ENCODE assay signal across 14 cellular contexts in the genomic region with DNA sequence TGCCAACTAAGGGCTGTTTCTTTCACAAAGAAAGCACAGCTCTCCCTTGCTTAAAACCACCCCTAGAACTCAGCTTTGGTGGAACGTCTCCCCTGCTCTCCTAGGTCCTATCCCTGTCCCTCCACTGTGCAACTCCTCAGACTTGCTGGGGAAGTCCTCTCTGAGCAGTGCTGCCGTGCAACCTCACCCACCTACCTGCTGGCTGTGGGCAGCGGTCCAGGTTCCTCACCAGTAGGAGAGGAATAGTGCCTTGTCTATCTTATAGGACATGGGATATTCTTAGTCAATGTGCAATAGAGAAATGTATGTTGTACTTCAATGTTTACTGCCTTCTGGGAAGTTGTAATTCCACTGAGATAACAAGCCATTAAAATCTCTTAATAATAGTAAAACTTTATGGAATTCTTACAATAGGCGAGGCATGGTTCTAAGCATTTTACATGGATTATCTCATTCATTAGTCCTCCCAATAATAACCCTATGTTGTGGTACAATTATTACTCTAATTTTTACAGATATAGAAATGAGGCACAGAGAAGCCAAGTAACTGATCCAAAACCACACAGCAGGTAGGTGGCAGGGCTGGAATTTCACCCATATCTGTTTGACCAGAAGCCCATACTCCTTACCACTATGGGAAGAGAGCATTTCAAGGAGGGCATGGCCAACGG. TPM values are rescaled to one million over a fixed set of nuclear protein-coding genes. Genes with fewer than 3 reads are reported as not detected.
DNase-seq lines count a peak whose midpoint lies in the region; ATAC-seq lines count a peak whose summit lies in the region.
"Had no signal": no experiment of that assay in that cellular context is flagged by ENCODE, and none has a peak within 500 bp of the region (broad histone marks: within the 10 kb centered on the region; RNA-seq: fewer than 3 reads in every experiment).

No MANE protein-coding gene starts in this region.

- H3K36me3 ChIP-seq in BLaER1 treated with 17β-estradiol and CSF1 and Interleukin-3, amounts not matched to agents 10 nM and 100 nM, result peaks cover 0 to 5% (median 0%) of the 10 kb centered on the region in 11 experiments; a peak in 2 of 22 replicates
- H3K36me3 ChIP-seq in adipocyte (ENCODE audit: control insufficient read depth, insufficient read depth, low read length, severe bottlenecking), result peaks cover 27% of the 10 kb centered on the region
- H3K36me3 ChIP-seq in skeletal muscle tissue (ENCODE audit: control insufficient read depth in 3 of 3, insufficient read depth in 3 of 3, low read length in 3 of 3), result peaks cover 0 to 4% (median 3%) of the 10 kb centered on the region in 3 donors

- peak overlapping the region in 5 of 11 experiments; percentile 15 to 62 (median 61); a peak in 5 of 22 replicates for H3K9ac ChIP-seq in BLaER1 treated with 17β-estradiol and CSF1 and Interleukin-3, amounts not matched to agents 10 nM and 100 nM
- H3K9ac ChIP-seq in adipocyte (ENCODE audit: low read length), result peak overlapping the region; percentile 80
- H3K9ac ChIP-seq in skeletal muscle tissue (ENCODE audit: low read depth in 1 of 3, low read length in 3 of 3), result peak overlapping the region; percentile 60 to 79 (median 79)

- DNase-seq in adipocyte (ENCODE audit: low read depth) (no peak), EL (no peak)
- no peak for DNase-seq in activated CD4-positive, alpha-beta T cell treated with anti-CD3 and anti-CD28 coated beads, Interleukin-2, amount 50 U/mL, for 48 hours
- DNase-seq: activated CD8-positive, alpha-beta memory T cell treated with anti-CD3 and anti-CD28 coated beads, Interleukin-2, amount 50 U/mL, for 48 hours; midbrain; NCI-H1436; SIG-M5 had no signal

- no peaks in the 10 kb centered on the region for H3K9me3 ChIP-seq in BLaER1 treated with 17β-estradiol and CSF1 and Interleukin-3, amounts not matched to agents 10 nM and 100 nM (replicated peaks in 1 of 11)
- no peaks in the 10 kb centered on the region for H3K9me3 ChIP-seq in adipocyte (ENCODE audit: control insufficient read depth, low read length)
- no peaks in the 10 kb centered on the region for H3K9me3 ChIP-seq in skeletal muscle tissue (ENCODE audit: control insufficient read depth in 3 of 3, low read length in 3 of 3)

- no peak for ATAC-seq in GM19463 (IDR thresholded peaks at IDR 0.05; ENCODE audit: unreplicated experiment)
- ATAC-seq in GM21786 (IDR thresholded peaks at IDR 0.05; ENCODE audit: unreplicated experiment), result no peak
- ATAC-seq: activated naive CD4-positive, alpha-beta T cell treated with anti-CD3 and anti-CD28 coated beads, Interleukin-2, amount 50 U/mL, for 72 hours; HCT116 had no signal

- H3K27ac ChIP-seq in BLaER1 treated with 17β-estradiol and CSF1 and Interleukin-3, amounts not matched to agents 10 nM and 100 nM, result peak overlapping the region in 9 of 11 experiments; percentile 52 to 83 (median 77); a peak in 18 of 22 replicates
- H3K27ac ChIP-seq in layer of hippocampus (ENCODE audit: low read depth, low read length), result peak overlapping the region; percentile 8
- H3K27ac ChIP-seq in skeletal muscle tissue (ENCODE audit: low read depth, low read length), result peak overlapping the region; percentile 97

- peaks cover 0 to 13% (median 0%) of the 10 kb centered on the region in 11 experiments; a peak in 3 of 22 replicates for H4K20me1 ChIP-seq in BLaER1 treated with 17β-estradiol and CSF1 and Interleukin-3, amounts not matched to agents 10 nM and 100 nM

- H3K4me1 ChIP-seq in BLaER1 treated with 17β-estradiol and CSF1 and Interleukin-3, amounts not matched to agents 10 nM and 100 nM, result peaks cover 73 to 94% (median 89%) of the 10 kb centered on the region in 10 experiments
- H3K4me1 ChIP-seq in adipocyte (ENCODE audit: control insufficient read depth, insufficient read depth, low read length) (peaks cover 39% of the 10 kb centered on the region), skeletal muscle tissue (ENCODE audit: control insufficient read depth in 3 of 3, insufficient read depth in 3 of 3, low read length in 3 of 3) (peaks cover 55 to 62% (median 61%) of the 10 kb centered on the region in 3 donors)

- H3K27me3 ChIP-seq in BLaER1 treated with 17β-estradiol and CSF1 and Interleukin-3, amounts not matched to agents 10 nM and 100 nM, result peaks cover 0 to 11% (median 0%) of the 10 kb centered on the region in 11 experiments; a peak in 3 of 22 replicates
- no peaks in the 10 kb centered on the region for H3K27me3 ChIP-seq in adipocyte (replicated peaks; ENCODE audit: control insufficient read depth, insufficient read depth, low read length)
- no peaks in the 10 kb centered on the region for H3K27me3 ChIP-seq in layer of hippocampus (ENCODE audit: control insufficient read depth, insufficient read depth, low read length)
- no peaks in the 10 kb centered on the region for H3K27me3 ChIP-seq in skeletal muscle tissue (ENCODE audit: control insufficient read depth in 3 of 3, insufficient read depth in 3 of 3, low read length in 3 of 3)

- H3K4me2 ChIP-seq in BLaER1 treated with 17β-estradiol and CSF1 and Interleukin-3, amounts not matched to agents 10 nM and 100 nM, result peak overlapping the region; percentile 74 to 96 (median 86)

- H3K4me3 ChIP-seq in BLaER1 treated with 17β-estradiol and CSF1 and Interleukin-3, amounts not matched to agents 10 nM and 100 nM, result no peak overlapping the region
- H3K4me3 ChIP-seq in adipocyte (ENCODE audit: low read length) (peak overlapping the region; percentile 38), skeletal muscle tissue (ENCODE audit: low read length in 3 of 3) (peak overlapping the region; percentile 28 to 46 (median 38))

RNA-seq across cellular contexts. Expression of gene UMPS, which starts 51.6 kb away (rescaled TPM):
- total RNA-seq in skeletal muscle tissue, result 28.2 TPM

Comparison
In these comparisons a context has a peak if more than half of its experiments do, and no peak if none do; other contexts are left out.
1. H3K27ac ChIP-seq: peak in every context shown above with its lines; median percentile 97 in skeletal muscle tissue; 77 in BLaER1 treated with 17β-estradiol and CSF1 and Interleukin-3, amounts not matched to agents 10 nM and 100 nM; 8 in layer of hippocampus.
2. H3K4me3 ChIP-seq: peak in adipocyte (single experiment) and skeletal muscle tissue (3 of 3); none in BLaER1 treated with 17β-estradiol and CSF1 and Interleukin-3, amounts not matched to agents 10 nM and 100 nM (0 of 10).